ENCODE assay signal across 1 cellular context in the genomic region with DNA sequence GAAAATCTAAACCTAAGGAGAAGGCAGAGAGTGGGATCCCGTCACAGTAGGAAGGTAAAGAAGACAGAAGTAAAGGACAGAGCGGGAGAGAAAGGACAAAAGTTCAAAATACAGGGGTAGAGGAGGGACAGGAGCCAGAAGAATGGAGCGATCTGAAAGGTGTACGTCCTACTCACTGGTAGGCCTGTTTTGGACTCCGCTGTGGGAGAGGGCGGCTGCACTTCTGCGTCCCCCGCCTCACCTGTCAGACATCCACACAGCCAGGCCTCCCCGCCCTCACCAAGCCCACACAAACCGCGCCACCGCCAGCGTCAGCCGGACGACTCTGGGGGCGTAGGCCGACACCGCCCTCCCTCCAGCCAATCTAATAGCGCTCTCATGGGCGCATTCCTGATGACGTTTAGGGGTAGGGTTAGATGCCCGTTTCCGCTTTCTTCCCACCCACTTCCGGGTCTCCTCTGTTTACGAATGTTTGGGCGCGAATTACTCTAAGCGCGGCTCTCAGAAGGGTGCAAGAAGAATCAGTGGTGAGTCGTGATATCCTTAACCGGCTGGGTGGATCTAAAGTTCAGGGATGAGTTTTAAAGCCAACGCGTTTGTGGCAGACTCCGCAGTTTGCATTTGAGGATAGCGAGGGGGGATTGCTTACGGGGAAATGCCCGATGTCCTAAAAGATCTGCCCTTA.
TF ChIP-seq lines count a peak whose summit lies in the region.

A gene with protein sequence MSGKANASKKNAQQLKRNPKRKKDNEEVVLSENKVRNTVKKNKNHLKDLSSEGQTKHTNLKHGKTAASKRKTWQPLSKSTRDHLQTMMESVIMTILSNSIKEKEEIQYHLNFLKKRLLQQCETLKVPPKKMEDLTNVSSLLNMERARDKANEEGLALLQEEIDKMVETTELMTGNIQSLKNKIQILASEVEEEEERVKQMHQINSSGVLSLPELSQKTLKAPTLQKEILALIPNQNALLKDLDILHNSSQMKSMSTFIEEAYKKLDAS (plus strand): TSS at position 444 of the 685 bp plus-strand sequence. CDS start 6,807 bp downstream, outside the sequence.
A gene (minus strand): TSS at position 327 of the 685 bp plus-strand sequence. CDS start 3,787 bp downstream, outside the sequence.

TF ChIP-seq in HEK293, 187 proteins besides CTCF, POLR2A, EP300 and RAD21 (continued from another document and continues in another):
- TF ChIP-seq, protein P1, sequence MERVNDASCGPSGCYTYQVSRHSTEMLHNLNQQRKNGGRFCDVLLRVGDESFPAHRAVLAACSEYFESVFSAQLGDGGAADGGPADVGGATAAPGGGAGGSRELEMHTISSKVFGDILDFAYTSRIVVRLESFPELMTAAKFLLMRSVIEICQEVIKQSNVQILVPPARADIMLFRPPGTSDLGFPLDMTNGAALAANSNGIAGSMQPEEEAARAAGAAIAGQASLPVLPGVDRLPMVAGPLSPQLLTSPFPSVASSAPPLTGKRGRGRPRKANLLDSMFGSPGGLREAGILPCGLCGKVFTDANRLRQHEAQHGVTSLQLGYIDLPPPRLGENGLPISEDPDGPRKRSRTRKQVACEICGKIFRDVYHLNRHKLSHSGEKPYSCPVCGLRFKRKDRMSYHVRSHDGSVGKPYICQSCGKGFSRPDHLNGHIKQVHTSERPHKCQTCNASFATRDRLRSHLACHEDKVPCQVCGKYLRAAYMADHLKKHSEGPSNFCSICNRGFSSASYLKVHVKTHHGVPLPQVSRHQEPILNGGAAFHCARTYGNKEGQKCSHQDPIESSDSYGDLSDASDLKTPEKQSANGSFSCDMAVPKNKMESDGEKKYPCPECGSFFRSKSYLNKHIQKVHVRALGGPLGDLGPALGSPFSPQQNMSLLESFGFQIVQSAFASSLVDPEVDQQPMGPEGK (tag by site-specific recombination; IDR thresholded peaks at IDR 0.05), result peak; percentile 94
- TF ChIP-seq SALL2 (tag by site-specific recombination; IDR thresholded peaks at IDR 0.05; ENCODE audit: borderline replicate concordance) (no peak), ZXDB (tag by site-specific recombination; IDR thresholded peaks at IDR 0.05) (peak; percentile 83), ZFP37 (tag by site-specific recombination; IDR thresholded peaks at IDR 0.05) (no peak), ZNF335 (tag by site-specific recombination; conservative IDR thresholded peaks at IDR 0.05) (peak; percentile 57; the same call in 1 of the 2 replicates), MYNN (tag by site-specific recombination; IDR thresholded peaks at IDR 0.05; ENCODE audit: borderline replicate concordance) (no peak), ZBTB7A (tag by site-specific recombination; IDR thresholded peaks at IDR 0.05; ENCODE audit: low read depth) (0 out of 2 replicates have a peak, but pooled peaks have one; percentile 55), ZBTB48 (tag by site-specific recombination; IDR thresholded peaks at IDR 0.05) (peak; percentile 37; the same call in 1 of the 2 replicates), ZNF624 (tag by site-specific recombination; IDR thresholded peaks at IDR 0.05) (no peak), ZNF19 (tag by site-specific recombination; IDR thresholded peaks at IDR 0.05; ENCODE audit: low read depth) (no peak), GLI2 (tag by site-specific recombination; IDR thresholded peaks at IDR 0.05; ENCODE audit: borderline replicate concordance, low read depth) (no peak), ZNF621 (tag by site-specific recombination; IDR thresholded peaks at IDR 0.05) (no peak), MEIS1 (CRISPR knock-in tag; IDR thresholded peaks at IDR 0.05; ENCODE audit: borderline replicate concordance) (no peak), ZNF768 (tag by site-specific recombination; IDR thresholded peaks at IDR 0.05) (no peak), ZNF114 (tag by site-specific recombination; IDR thresholded peaks at IDR 0.05) (no peak), BCL11A (tag by site-specific recombination; IDR thresholded peaks at IDR 0.05; ENCODE audit: low read depth) (no peak), KLF10 (tag by site-specific recombination; IDR thresholded peaks at IDR 0.05) (peak; percentile 100), ZNF341 (tag by site-specific recombination; IDR thresholded peaks at IDR 0.05; ENCODE audit: low read depth) (peak; percentile 60; the same call in 1 of the 2 replicates), ZNF140 (tag by site-specific recombination; IDR thresholded peaks at IDR 0.05) (no peak), ZNF48 (tag by site-specific recombination; IDR thresholded peaks at IDR 0.05) (no peak), ZNF830 (tag by site-specific recombination; IDR thresholded peaks at IDR 0.05; ENCODE audit: low read depth) (no peak), HOXC10 (CRISPR knock-in tag; IDR thresholded peaks at IDR 0.05) (peak; percentile 69; the same call in 1 of the 2 replicates), ZNF394 (tag by site-specific recombination; IDR thresholded peaks at IDR 0.05; ENCODE audit: borderline replicate concordance) (peak; percentile 30; the same call in 1 of the 2 replicates), ZNF24 (tag by site-specific recombination; IDR thresholded peaks at IDR 0.05) (no peak; the same call in 1 of the 2 replicates), ZNF423 (tag by site-specific recombination; IDR thresholded peaks at IDR 0.05) (no peak), ZNF785 (tag by site-specific recombination; IDR thresholded peaks at IDR 0.05) (no peak), ZNF404 (tag by site-specific recombination; IDR thresholded peaks at IDR 0.05) (no peak), RBAK (tag by site-specific recombination; IDR thresholded peaks at IDR 0.05) (no peak), ZNF677 (tag by site-specific recombination; IDR thresholded peaks at IDR 0.05) (no peak), ZNF416 (tag by site-specific recombination; IDR thresholded peaks at IDR 0.05) (no peak), ZNF223 (tag by site-specific recombination; IDR thresholded peaks at IDR 0.05) (no peak), ZBTB8A (tag by site-specific recombination; IDR thresholded peaks at IDR 0.05) (peak; percentile 33; the same call in 1 of the 2 replicates), ZNF155 (tag by site-specific recombination; IDR thresholded peaks at IDR 0.05) (no peak)
- TF ChIP-seq, protein P2, sequence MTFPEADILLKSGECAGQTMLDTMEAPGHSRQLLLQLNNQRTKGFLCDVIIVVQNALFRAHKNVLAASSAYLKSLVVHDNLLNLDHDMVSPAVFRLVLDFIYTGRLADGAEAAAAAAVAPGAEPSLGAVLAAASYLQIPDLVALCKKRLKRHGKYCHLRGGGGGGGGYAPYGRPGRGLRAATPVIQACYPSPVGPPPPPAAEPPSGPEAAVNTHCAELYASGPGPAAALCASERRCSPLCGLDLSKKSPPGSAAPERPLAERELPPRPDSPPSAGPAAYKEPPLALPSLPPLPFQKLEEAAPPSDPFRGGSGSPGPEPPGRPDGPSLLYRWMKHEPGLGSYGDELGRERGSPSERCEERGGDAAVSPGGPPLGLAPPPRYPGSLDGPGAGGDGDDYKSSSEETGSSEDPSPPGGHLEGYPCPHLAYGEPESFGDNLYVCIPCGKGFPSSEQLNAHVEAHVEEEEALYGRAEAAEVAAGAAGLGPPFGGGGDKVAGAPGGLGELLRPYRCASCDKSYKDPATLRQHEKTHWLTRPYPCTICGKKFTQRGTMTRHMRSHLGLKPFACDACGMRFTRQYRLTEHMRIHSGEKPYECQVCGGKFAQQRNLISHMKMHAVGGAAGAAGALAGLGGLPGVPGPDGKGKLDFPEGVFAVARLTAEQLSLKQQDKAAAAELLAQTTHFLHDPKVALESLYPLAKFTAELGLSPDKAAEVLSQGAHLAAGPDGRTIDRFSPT (tag by site-specific recombination; IDR thresholded peaks at IDR 0.05), result peak; percentile 88
- TF ChIP-seq, protein P3, sequence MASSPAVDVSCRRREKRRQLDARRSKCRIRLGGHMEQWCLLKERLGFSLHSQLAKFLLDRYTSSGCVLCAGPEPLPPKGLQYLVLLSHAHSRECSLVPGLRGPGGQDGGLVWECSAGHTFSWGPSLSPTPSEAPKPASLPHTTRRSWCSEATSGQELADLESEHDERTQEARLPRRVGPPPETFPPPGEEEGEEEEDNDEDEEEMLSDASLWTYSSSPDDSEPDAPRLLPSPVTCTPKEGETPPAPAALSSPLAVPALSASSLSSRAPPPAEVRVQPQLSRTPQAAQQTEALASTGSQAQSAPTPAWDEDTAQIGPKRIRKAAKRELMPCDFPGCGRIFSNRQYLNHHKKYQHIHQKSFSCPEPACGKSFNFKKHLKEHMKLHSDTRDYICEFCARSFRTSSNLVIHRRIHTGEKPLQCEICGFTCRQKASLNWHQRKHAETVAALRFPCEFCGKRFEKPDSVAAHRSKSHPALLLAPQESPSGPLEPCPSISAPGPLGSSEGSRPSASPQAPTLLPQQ (tag by site-specific recombination; IDR thresholded peaks at IDR 0.05), result 0 out of 2 replicates have a peak, but pooled peaks have one; percentile 37
- TF ChIP-seq, protein P4, sequence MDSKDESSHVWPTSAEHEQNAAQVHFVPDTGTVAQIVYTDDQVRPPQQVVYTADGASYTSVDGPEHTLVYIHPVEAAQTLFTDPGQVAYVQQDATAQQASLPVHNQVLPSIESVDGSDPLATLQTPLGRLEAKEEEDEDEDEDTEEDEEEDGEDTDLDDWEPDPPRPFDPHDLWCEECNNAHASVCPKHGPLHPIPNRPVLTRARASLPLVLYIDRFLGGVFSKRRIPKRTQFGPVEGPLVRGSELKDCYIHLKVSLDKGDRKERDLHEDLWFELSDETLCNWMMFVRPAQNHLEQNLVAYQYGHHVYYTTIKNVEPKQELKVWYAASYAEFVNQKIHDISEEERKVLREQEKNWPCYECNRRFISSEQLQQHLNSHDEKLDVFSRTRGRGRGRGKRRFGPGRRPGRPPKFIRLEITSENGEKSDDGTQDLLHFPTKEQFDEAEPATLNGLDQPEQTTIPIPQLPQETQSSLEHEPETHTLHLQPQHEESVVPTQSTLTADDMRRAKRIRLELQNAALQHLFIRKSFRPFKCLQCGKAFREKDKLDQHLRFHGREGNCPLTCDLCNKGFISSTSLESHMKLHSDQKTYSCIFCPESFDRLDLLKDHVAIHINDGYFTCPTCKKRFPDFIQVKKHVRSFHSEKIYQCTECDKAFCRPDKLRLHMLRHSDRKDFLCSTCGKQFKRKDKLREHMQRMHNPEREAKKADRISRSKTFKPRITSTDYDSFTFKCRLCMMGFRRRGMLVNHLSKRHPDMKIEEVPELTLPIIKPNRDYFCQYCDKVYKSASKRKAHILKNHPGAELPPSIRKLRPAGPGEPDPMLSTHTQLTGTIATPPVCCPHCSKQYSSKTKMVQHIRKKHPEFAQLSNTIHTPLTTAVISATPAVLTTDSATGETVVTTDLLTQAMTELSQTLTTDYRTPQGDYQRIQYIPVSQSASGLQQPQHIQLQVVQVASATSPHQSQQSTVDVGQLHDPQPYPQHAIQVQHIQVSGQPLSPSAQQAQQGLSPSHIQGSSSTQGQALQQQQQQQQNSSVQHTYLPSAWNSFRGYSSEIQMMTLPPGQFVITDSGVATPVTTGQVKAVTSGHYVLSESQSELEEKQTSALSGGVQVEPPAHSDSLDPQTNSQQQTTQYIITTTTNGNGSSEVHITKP (tag by site-specific recombination; IDR thresholded peaks at IDR 0.05), result peak; percentile 78
- TF ChIP-seq, protein P5, sequence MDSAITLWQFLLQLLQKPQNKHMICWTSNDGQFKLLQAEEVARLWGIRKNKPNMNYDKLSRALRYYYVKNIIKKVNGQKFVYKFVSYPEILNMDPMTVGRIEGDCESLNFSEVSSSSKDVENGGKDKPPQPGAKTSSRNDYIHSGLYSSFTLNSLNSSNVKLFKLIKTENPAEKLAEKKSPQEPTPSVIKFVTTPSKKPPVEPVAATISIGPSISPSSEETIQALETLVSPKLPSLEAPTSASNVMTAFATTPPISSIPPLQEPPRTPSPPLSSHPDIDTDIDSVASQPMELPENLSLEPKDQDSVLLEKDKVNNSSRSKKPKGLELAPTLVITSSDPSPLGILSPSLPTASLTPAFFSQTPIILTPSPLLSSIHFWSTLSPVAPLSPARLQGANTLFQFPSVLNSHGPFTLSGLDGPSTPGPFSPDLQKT (IDR thresholded peaks at IDR 0.05; ENCODE audit: borderline replicate concordance, low read depth, low read length), result no peak
- TF ChIP-seq, protein P6, sequence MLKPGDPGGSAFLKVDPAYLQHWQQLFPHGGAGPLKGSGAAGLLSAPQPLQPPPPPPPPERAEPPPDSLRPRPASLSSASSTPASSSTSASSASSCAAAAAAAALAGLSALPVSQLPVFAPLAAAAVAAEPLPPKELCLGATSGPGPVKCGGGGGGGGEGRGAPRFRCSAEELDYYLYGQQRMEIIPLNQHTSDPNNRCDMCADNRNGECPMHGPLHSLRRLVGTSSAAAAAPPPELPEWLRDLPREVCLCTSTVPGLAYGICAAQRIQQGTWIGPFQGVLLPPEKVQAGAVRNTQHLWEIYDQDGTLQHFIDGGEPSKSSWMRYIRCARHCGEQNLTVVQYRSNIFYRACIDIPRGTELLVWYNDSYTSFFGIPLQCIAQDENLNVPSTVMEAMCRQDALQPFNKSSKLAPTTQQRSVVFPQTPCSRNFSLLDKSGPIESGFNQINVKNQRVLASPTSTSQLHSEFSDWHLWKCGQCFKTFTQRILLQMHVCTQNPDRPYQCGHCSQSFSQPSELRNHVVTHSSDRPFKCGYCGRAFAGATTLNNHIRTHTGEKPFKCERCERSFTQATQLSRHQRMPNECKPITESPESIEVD (tag by site-specific recombination; IDR thresholded peaks at IDR 0.05), result no peak
- TF ChIP-seq, protein P7, sequence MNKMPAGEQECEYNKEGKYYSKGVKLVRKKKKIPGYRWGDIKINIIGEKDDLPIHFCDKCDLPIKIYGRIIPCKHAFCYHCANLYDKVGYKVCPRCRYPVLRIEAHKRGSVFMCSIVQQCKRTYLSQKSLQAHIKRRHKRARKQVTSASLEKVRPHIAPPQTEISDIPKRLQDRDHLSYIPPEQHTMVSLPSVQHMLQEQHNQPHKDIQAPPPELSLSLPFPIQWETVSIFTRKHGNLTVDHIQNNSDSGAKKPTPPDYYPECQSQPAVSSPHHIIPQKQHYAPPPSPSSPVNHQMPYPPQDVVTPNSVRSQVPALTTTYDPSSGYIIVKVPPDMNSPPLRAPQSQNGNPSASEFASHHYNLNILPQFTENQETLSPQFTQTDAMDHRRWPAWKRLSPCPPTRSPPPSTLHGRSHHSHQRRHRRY (tag by site-specific recombination; IDR thresholded peaks at IDR 0.05), result no peak
- TF ChIP-seq, protein P8, sequence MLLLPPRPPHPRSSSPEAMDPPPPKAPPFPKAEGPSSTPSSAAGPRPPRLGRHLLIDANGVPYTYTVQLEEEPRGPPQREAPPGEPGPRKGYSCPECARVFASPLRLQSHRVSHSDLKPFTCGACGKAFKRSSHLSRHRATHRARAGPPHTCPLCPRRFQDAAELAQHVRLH (tag by site-specific recombination; IDR thresholded peaks at IDR 0.05), result peak; percentile 99
- TF ChIP-seq, protein P9, sequence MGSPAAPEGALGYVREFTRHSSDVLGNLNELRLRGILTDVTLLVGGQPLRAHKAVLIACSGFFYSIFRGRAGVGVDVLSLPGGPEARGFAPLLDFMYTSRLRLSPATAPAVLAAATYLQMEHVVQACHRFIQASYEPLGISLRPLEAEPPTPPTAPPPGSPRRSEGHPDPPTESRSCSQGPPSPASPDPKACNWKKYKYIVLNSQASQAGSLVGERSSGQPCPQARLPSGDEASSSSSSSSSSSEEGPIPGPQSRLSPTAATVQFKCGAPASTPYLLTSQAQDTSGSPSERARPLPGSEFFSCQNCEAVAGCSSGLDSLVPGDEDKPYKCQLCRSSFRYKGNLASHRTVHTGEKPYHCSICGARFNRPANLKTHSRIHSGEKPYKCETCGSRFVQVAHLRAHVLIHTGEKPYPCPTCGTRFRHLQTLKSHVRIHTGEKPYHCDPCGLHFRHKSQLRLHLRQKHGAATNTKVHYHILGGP (tag by site-specific recombination; IDR thresholded peaks at IDR 0.05), result no peak
